ENCODE assay signal across 23 cellular contexts in genomic region chrX:125210146-125210545, GRCh38.
"Had no signal": no experiment of that assay in that cellular context is flagged by ENCODE, and none has a peak within 500 bp of the region (broad histone marks: within the 10 kb centered on the region; RNA-seq: fewer than 3 reads in every experiment).

No MANE protein-coding gene starts in this region.

- H3K36me3 ChIP-seq: ascending aorta had no signal

- H3K9me3 Mint-ChIP-seq: activated B cell treated with CpG ODN at 0.5 μM for 24 hours; activated CD4-positive, alpha-beta T cell treated with anti-CD3 and anti-CD28 coated beads, Interleukin-2, amount 10 ng/mL, durations not matched to agents 7 days and 5 days; activated naive CD4-positive, alpha-beta T cell treated with anti-CD3 and anti-CD28 coated beads, Interleukin-2, amount 50 U/mL, for 72 hours; activated naive CD8-positive, alpha-beta T cell treated with anti-CD3 and anti-CD28 coated beads, Interleukin-2, amount 50 U/mL, for 24 hours; activated T-cell treated with anti-CD3 and anti-CD28 coated beads, Interleukin-2, amount 50 U/mL, for 4 hours had no signal

- H3K27ac Mint-ChIP-seq: activated B cell treated with CpG ODN at 0.5 μM for 24 hours; activated CD4-positive, alpha-beta memory T cell treated with anti-CD3 and anti-CD28 coated beads for 36 hours; activated CD4-positive, alpha-beta T cell treated with anti-CD3 and anti-CD28 coated beads, Interleukin-2, amount 10 ng/mL, durations not matched to agents 7 days and 5 days; activated naive CD4-positive, alpha-beta T cell treated with anti-CD3 and anti-CD28 coated beads, Interleukin-2, amount 50 U/mL, for 72 hours; activated naive CD8-positive, alpha-beta T cell treated with anti-CD3 and anti-CD28 coated beads, Interleukin-2, amount 50 U/mL, for 24 hours; brain; T-helper 17 cell had no signal

- H3K27ac ChIP-seq: ascending aorta had no signal

- ATAC-seq: activated naive CD4-positive, alpha-beta T cell treated with anti-CD3 and anti-CD28 coated beads, Interleukin-2, amount 50 U/mL, for 72 hours; activated naive CD8-positive, alpha-beta T cell treated with anti-CD3 and anti-CD28 coated beads, Interleukin-2, amount 50 U/mL, for 24 hours; activated T-cell treated with anti-CD3 and anti-CD28 coated beads, Interleukin-2, amount 50 U/mL, for 4 hours; T-helper 17 cell had no signal

- H3K9me3 ChIP-seq: ascending aorta had no signal

- H3K4me3 Mint-ChIP-seq: activated B cell treated with CpG ODN at 0.5 μM for 24 hours; activated CD4-positive, alpha-beta memory T cell treated with anti-CD3 and anti-CD28 coated beads for 36 hours; activated CD4-positive, alpha-beta T cell treated with anti-CD3 and anti-CD28 coated beads, Interleukin-2, amount 10 ng/mL, durations not matched to agents 7 days and 5 days; activated naive CD8-positive, alpha-beta T cell treated with anti-CD3 and anti-CD28 coated beads, Interleukin-2, amount 50 U/mL, for 24 hours; activated T-cell treated with anti-CD3 and anti-CD28 coated beads, Interleukin-2, amount 50 U/mL, for 4 hours; brain; T-helper 17 cell had no signal

- H3K4me3 ChIP-seq: ascending aorta had no signal

- H3K27me3 ChIP-seq: ascending aorta had no signal

- H3K36me3 Mint-ChIP-seq: activated CD4-positive, alpha-beta memory T cell treated with anti-CD3 and anti-CD28 coated beads for 36 hours; brain had no signal

- H3K4me1 ChIP-seq: ascending aorta had no signal

- DNase-seq: activated B cell treated with CpG ODN at 0.5 μM for 24 hours; activated CD4-positive, alpha-beta memory T cell treated with anti-CD3 and anti-CD28 coated beads for 36 hours; activated CD4-positive, alpha-beta T cell treated with anti-CD3 and anti-CD28 coated beads, Interleukin-2, amount 10 ng/mL, durations not matched to agents 7 days and 5 days; activated CD8-positive, alpha-beta memory T cell treated with anti-CD3 and anti-CD28 coated beads for 24 hours; activated effector memory CD4-positive, alpha-beta T cell treated with anti-CD3 and anti-CD28 coated beads, Interleukin-2, amount 50 U/mL, for 16 hours; activated naive CD4-positive, alpha-beta T cell treated with Interleukin-2 at 50 U/mL for 16 hours; activated naive CD8-positive, alpha-beta T cell treated with anti-CD3 and anti-CD28 coated beads, Interleukin-2, amount 50 U/mL, for 24 hours; activated T-cell treated with anti-CD3 and anti-CD28 coated beads, Interleukin-2, amount 50 U/mL, for 4 hours; amniotic stem cell; KG1; NCI-H1048; NCI-H146; NCI-H2029; NCI-H345; NCI-H510A; NCI-H526 treated with DMSO at 0.1 percent for 48 hours; NCI-H82; SIG-M5; T-helper 17 cell; T-helper 9 cell had no signal
